22 cellular contexts compared by ENCODE assay signal in genomic region chr11:131534031-131534430, GRCh38.
DNase-seq lines count a peak whose midpoint lies in the region; ATAC-seq and TF ChIP-seq lines count a peak whose summit lies in the region.
"Had no signal": no experiment of that assay in that cellular context is flagged by ENCODE, and none has a peak within 500 bp of the region (broad histone marks: within the 10 kb centered on the region; RNA-seq: fewer than 3 reads in every experiment).

No MANE protein-coding gene starts in this region.

- TF ChIP-seq CTCF in WERI-Rb-1 (IDR thresholded peaks at IDR 0.05; ENCODE audit: low read depth, low read length), result 0 out of 2 replicates have a peak, but pooled peaks have one; percentile 4
- peak in 42 of 56 donors; percentile 7 to 67 (median 42) for TF ChIP-seq CTCF in dorsolateral prefrontal cortex (IDR thresholded peaks at IDR 0.05 in 54 of 56, conservative IDR thresholded peaks at IDR 0.05 in 2 of 56; ENCODE audit: low read depth in 1 of 56, partially characterized antibody in 56 of 56)

- H3K9me3 ChIP-seq in WERI-Rb-1 (ENCODE audit: severe bottlenecking) (no peaks in the 10 kb centered on the region), SJCRH30 (replicated peaks) (no peaks in the 10 kb centered on the region)

- H3K4me3 ChIP-seq in WERI-Rb-1 (ENCODE audit: low read depth, low read length) (no peak overlapping the region), dorsolateral prefrontal cortex (no peak overlapping the region), SJCRH30 (no peak overlapping the region)

- H3K27ac ChIP-seq in WERI-Rb-1 (no peak overlapping the region), dorsolateral prefrontal cortex (peak overlapping the region; percentile 33 to 97 (median 92)), SJCRH30 (no peak overlapping the region)
- H3K27ac ChIP-seq: C4-2B had no signal

- H3K36me3 ChIP-seq in WERI-Rb-1 (no peaks in the 10 kb centered on the region), SJCRH30 (no peaks in the 10 kb centered on the region)

- no peaks in the 10 kb centered on the region for H3K27me3 ChIP-seq in WERI-Rb-1 (ENCODE audit: insufficient read depth, low read depth, severe bottlenecking)
- H3K27me3 ChIP-seq in dorsolateral prefrontal cortex, result peaks cover 0 to 2% (median 0%) of the 10 kb centered on the region in 45 donors
- no peaks in the 10 kb centered on the region for H3K27me3 ChIP-seq in SJCRH30

- no peak for ATAC-seq in HG03025 (IDR thresholded peaks at IDR 0.05; ENCODE audit: low FRiP score, unreplicated experiment)
- ATAC-seq: Right ventricle myocardium inferior had no signal

- intact Hi-C loops in dorsolateral prefrontal cortex (cut with DNase I), result loop anchor here (2.0 to 5.0 kb wide), 3 partner anchors 47 to 138 kb away; no protein-coding TSS in a partner anchor

- no peak for DNase-seq in WERI-Rb-1
- DNase-seq in dorsolateral prefrontal cortex, result peak in 7 of 10 donors; percentile 53 to 74 (median 69)
- DNase-seq in medulla oblongata (ENCODE audit: extremely low spot score), result peak; percentile 81
- DNase-seq in pons (ENCODE audit: low spot score), result peak; percentile 88
- DNase-seq in OCI-M1 (lab: John Stamatoyannopoulos, UW), result no peak
- no peak for DNase-seq in SJCRH30
- DNase-seq in ACHN, result no peak
- DNase-seq: 8988T; AML-193; CD8-positive, alpha-beta memory T cell; GDM1; GOT3; HCEC 1CT; Karpas-422; MV-4-11; NCI-H1694; NCI-H2081; NCI-H2171; NCI-H524 treated with DMSO at 0.1 percent for 48 hours had no signal

- in situ Hi-C loops in ACHN (cut with HindIII; ENCODE audit: low pct_ligation_motif_present, low pct_unique_long_range_greater_than_20kb, low sequenced_read_pairs), result no loop called here

- no peaks in the 10 kb centered on the region for H3K4me1 ChIP-seq in SJCRH30

Comparison
In these comparisons a context has a peak if more than half of its experiments do, and no peak if none do; other contexts are left out.
1. DNase-seq: peak in dorsolateral prefrontal cortex (7 of 10), medulla oblongata (single experiment) and pons (single experiment); none in WERI-Rb-1 (single experiment), OCI-M1 (single experiment), SJCRH30 (0 of 2) and ACHN (single experiment).
2. H3K27ac ChIP-seq: peak in dorsolateral prefrontal cortex (59 of 59); none in WERI-Rb-1 (single experiment) and SJCRH30 (single experiment).